8 cellular contexts compared by ENCODE assay signal in genomic region chr2:133215477-133215876, GRCh38.
"Had no signal": no experiment of that assay in that cellular context is flagged by ENCODE, and none has a peak within 500 bp of the region (broad histone marks: within the 10 kb centered on the region; RNA-seq: fewer than 3 reads in every experiment).

No MANE protein-coding gene starts in this region.

- DNase-seq: GDM1, GF-D8 had no signal

- H3K4me3 ChIP-seq: GM12878 had no signal

- ATAC-seq: GM12878 had no signal

- FAIRE-seq: G401.6, GM12878, GM12891, GM12892, GM18507, GM19239 had no signal
